In the genomic region with DNA sequence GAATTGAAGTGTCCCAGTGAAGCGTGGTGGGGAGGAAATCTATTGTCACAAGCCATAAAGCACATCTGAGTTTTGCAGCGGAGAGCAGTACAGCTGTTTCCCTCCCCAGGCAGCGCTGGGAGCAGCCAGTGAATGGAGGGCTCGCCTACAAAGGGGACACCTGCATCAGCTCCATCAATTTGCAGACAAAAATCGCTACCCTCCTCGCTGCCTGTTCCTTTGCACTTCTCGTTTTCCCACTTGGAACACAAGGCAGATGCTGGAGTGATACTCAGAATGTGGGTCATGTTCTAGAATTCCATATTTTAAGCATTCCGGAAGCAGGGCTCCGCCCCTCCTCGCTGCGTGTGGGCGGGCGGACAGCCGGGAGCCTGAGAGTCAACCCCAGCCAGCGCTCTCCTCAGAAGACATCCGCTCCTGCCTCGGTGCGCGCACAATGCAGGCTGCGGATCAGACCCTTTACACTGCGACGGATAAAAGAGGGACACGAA, we compare ENCODE assay signal across 9 cellular contexts.
A peak's percentile ranks its signal among the peaks of the same experiment; 100 is the strongest.
DNase-seq lines count a peak whose midpoint lies in the region; ATAC-seq and TF ChIP-seq lines count a peak whose summit lies in the region.
"Had no signal": no experiment of that assay in that cellular context is flagged by ENCODE, and none has a peak within 500 bp of the region (broad histone marks: within the 10 kb centered on the region; RNA-seq: fewer than 3 reads in every experiment).

No MANE protein-coding gene starts in this region.

- H2AFZ ChIP-seq in hepatocyte = no peak overlapping the region

- no peaks in the 10 kb centered on the region for H3K9me2 ChIP-seq in hepatocyte (replicated peaks; ENCODE audit: insufficient read depth)

- H3K4me1 ChIP-seq in breast epithelium (no peaks in the 10 kb centered on the region), hepatocyte (ENCODE audit: insufficient read depth) (no peaks in the 10 kb centered on the region)

- H3K4me1 Mint-ChIP-seq in MCF 10A (ENCODE audit: insufficient read depth, unreplicated experiment) = no peaks in the 10 kb centered on the region
- peaks cover 8% of the 10 kb centered on the region for H3K4me1 Mint-ChIP-seq in activated T-helper 2 cell treated with anti-CD3 and anti-CD28 coated beads, Interferon-gamma antibody, Interleukin-2, Interleukin-4, amounts not matched to agents 10 μg/mL and 5 μg/mL and 100 μg/mL, durations not matched to agents 14 hours and 24 hours and 36 hours (ENCODE audit: low read depth)
- peaks cover 10% of the 10 kb centered on the region for H3K4me1 Mint-ChIP-seq in stimulated activated effector memory CD8-positive, alpha-beta T cell treated with anti-CD3 and anti-CD28 coated beads, Interleukin-12 subunit alpha, Interleukin-12 subunit beta, amount 100 ng/mL, for 72 hours

- no peak overlapping the region for H3K27ac Mint-ChIP-seq in MCF 10A (ENCODE audit: low read depth, unreplicated experiment)
- no peak overlapping the region for H3K27ac Mint-ChIP-seq in activated T-helper 2 cell treated with anti-CD3 and anti-CD28 coated beads, Interferon-gamma antibody, Interleukin-2, Interleukin-4, amounts not matched to agents 10 μg/mL and 5 μg/mL and 100 μg/mL, durations not matched to agents 14 hours and 24 hours and 36 hours
- no peak overlapping the region for H3K27ac Mint-ChIP-seq in stimulated activated effector memory CD8-positive, alpha-beta T cell treated with anti-CD3 and anti-CD28 coated beads, Interleukin-12 subunit alpha, Interleukin-12 subunit beta, amount 100 ng/mL, for 72 hours

- 23% methylated on average over 23 of the region's 23 CpGs for WGBS in hepatocyte (ENCODE audit: low lambda C conversion rate, missing lambda C conversion rate)

- H3K4me3 Mint-ChIP-seq in MCF 10A (ENCODE audit: unreplicated experiment) = no peak overlapping the region
- H3K4me3 Mint-ChIP-seq in activated T-helper 2 cell treated with anti-CD3 and anti-CD28 coated beads, Interferon-gamma antibody, Interleukin-2, Interleukin-4, amounts not matched to agents 10 μg/mL and 5 μg/mL and 100 μg/mL, durations not matched to agents 14 hours and 24 hours and 36 hours (ENCODE audit: low read depth) = peak overlapping the region; percentile 55
- peak overlapping the region; percentile 50 for H3K4me3 Mint-ChIP-seq in stimulated activated effector memory CD8-positive, alpha-beta T cell treated with anti-CD3 and anti-CD28 coated beads, Interleukin-12 subunit alpha, Interleukin-12 subunit beta, amount 100 ng/mL, for 72 hours

- H3K36me3 Mint-ChIP-seq in MCF 10A (ENCODE audit: insufficient read depth, unreplicated experiment) = peaks cover 9% of the 10 kb centered on the region
- no peaks in the 10 kb centered on the region for H3K36me3 Mint-ChIP-seq in activated T-helper 2 cell treated with anti-CD3 and anti-CD28 coated beads, Interferon-gamma antibody, Interleukin-2, Interleukin-4, amounts not matched to agents 10 μg/mL and 5 μg/mL and 100 μg/mL, durations not matched to agents 14 hours and 24 hours and 36 hours (ENCODE audit: low read depth)
- H3K36me3 Mint-ChIP-seq in stimulated activated effector memory CD8-positive, alpha-beta T cell treated with anti-CD3 and anti-CD28 coated beads, Interleukin-12 subunit alpha, Interleukin-12 subunit beta, amount 100 ng/mL, for 72 hours = no peaks in the 10 kb centered on the region

- POLR2A ChIA-PET in MCF 10A (lab: Yijun Ruan, JAX) = no interaction called here

- TF ChIP-seq CTCF in breast epithelium (IDR thresholded peaks at IDR 0.05) = no peak
- TF ChIP-seq CTCF in MCF 10A (IDR thresholded peaks at IDR 0.05; ENCODE audit: unreplicated experiment) = no peak
- no peak for TF ChIP-seq CTCF in hepatocyte (IDR thresholded peaks at IDR 0.05; ENCODE audit: poor library complexity)

- no peak for TF ChIP-seq POLR2A in breast epithelium (IDR thresholded peaks at IDR 0.05)

- no peaks in the 10 kb centered on the region for H3K27me3 Mint-ChIP-seq in MCF 10A (ENCODE audit: insufficient read depth, unreplicated experiment)
- H3K27me3 Mint-ChIP-seq in activated T-helper 2 cell treated with anti-CD3 and anti-CD28 coated beads, Interferon-gamma antibody, Interleukin-2, Interleukin-4, amounts not matched to agents 10 μg/mL and 5 μg/mL and 100 μg/mL, durations not matched to agents 14 hours and 24 hours and 36 hours (ENCODE audit: low read depth) = no peaks in the 10 kb centered on the region

- H4K20me1 ChIP-seq in hepatocyte (ENCODE audit: insufficient read depth, poor library complexity, severe bottlenecking) = no peaks in the 10 kb centered on the region

- no peaks in the 10 kb centered on the region for H3K9me3 Mint-ChIP-seq in MCF 10A (ENCODE audit: unreplicated experiment)
- no peaks in the 10 kb centered on the region for H3K9me3 Mint-ChIP-seq in activated T-helper 2 cell treated with anti-CD3 and anti-CD28 coated beads, Interferon-gamma antibody, Interleukin-2, Interleukin-4, amounts not matched to agents 10 μg/mL and 5 μg/mL and 100 μg/mL, durations not matched to agents 14 hours and 24 hours and 36 hours
- H3K9me3 Mint-ChIP-seq in stimulated activated effector memory CD8-positive, alpha-beta T cell treated with anti-CD3 and anti-CD28 coated beads, Interleukin-12 subunit alpha, Interleukin-12 subunit beta, amount 100 ng/mL, for 72 hours = no peaks in the 10 kb centered on the region

- H3K4me2 ChIP-seq in hepatocyte = peak overlapping the region; percentile 71

- peak; percentile 51 for ATAC-seq in HG03159 (IDR thresholded peaks at IDR 0.05; ENCODE audit: unreplicated experiment)
- ATAC-seq in stimulated activated effector memory CD8-positive, alpha-beta T cell treated with anti-CD3 and anti-CD28 coated beads, Interleukin-12 subunit alpha, Interleukin-12 subunit beta, amount 100 ng/mL, for 72 hours = peak; percentile 56

- H3K27ac ChIP-seq in breast epithelium = no peak overlapping the region
- no peak overlapping the region for H3K27ac ChIP-seq in hepatocyte
- H3K27ac ChIP-seq: skin epidermis had no signal

- CTCF ChIA-PET in MCF 10A (lab: Yijun Ruan, JAX) = interaction anchor here (0.7 kb wide), 1 partner anchor 11 kb away, joined by 4 read pairs; no protein-coding TSS in a partner anchor

- H3K79me2 ChIP-seq in hepatocyte = no peaks in the 10 kb centered on the region

- H3K9me3 ChIP-seq in breast epithelium (no peaks in the 10 kb centered on the region), hepatocyte (ENCODE audit: low read depth) (no peaks in the 10 kb centered on the region)

- no TSS peak for BruUV-seq in MCF 10A (replicated peaks; lab: Mats Ljungman, UMichigan)

- DNase-seq in breast epithelium (ENCODE audit: low spot score in 2 of 2) = no peak
- no peak for DNase-seq in MCF 10A (ENCODE audit: unreplicated experiment)
- DNase-seq in activated T-helper 2 cell treated with anti-CD3 and anti-CD28 coated beads, Interferon-gamma antibody, Interleukin-2, Interleukin-4, amounts not matched to agents 10 μg/mL and 5 μg/mL and 100 μg/mL, durations not matched to agents 14 hours and 24 hours and 36 hours (ENCODE audit: low spot score) = no peak
- peak; percentile 39 for DNase-seq in hepatocyte (ENCODE audit: low spot score)
- peak in 1 of 2 donors; percentile 50 for DNase-seq in stimulated activated effector memory CD8-positive, alpha-beta T cell treated with anti-CD3 and anti-CD28 coated beads, Interleukin-12 subunit alpha, Interleukin-12 subunit beta, amount 100 ng/mL, for 72 hours (ENCODE audit: low spot score in 2 of 2)
- DNase-seq in KG1 (lab: John Stamatoyannopoulos, UW) = no peak
- DNase-seq in NCI-H82 (lab: John Stamatoyannopoulos, UW) = no peak

- H3K27me3 ChIP-seq in breast epithelium = no peaks in the 10 kb centered on the region
- H3K27me3 ChIP-seq in hepatocyte = no peaks in the 10 kb centered on the region

- peak overlapping the region in 2 of 3 donors; percentile 10 to 37 for H3K4me3 ChIP-seq in breast epithelium
- no peak overlapping the region for H3K4me3 ChIP-seq in hepatocyte
- H3K4me3 ChIP-seq: skin epidermis had no signal

- intact Hi-C loops in breast epithelium (cut with DNase I; ENCODE audit: low total_unique reads) (no loop called here), MCF 10A (cut with micrococcal nuclease) (no loop called here)
- intact Hi-C loops in activated T-helper 2 cell treated with anti-CD3 and anti-CD28 coated beads, Interferon-gamma antibody, Interleukin-2, Interleukin-4, amounts not matched to agents 10 μg/mL and 5 μg/mL and 100 μg/mL, durations not matched to agents 14 hours and 24 hours and 36 hours (cut with micrococcal nuclease) = no loop called here

- no peaks in the 10 kb centered on the region for H3K36me3 ChIP-seq in breast epithelium
- no peaks in the 10 kb centered on the region for H3K36me3 ChIP-seq in hepatocyte (replicated peaks; ENCODE audit: insufficient read depth, low read depth)
